19 cellular contexts compared by ENCODE assay signal in genomic region chr9:37127018-37127417, GRCh38. TPM values are rescaled to one million over a fixed set of nuclear protein-coding genes. Genes with fewer than 3 reads are reported as not detected.
DNase-seq lines count a peak whose midpoint lies in the region; ATAC-seq, FAIRE-seq and TF ChIP-seq lines count a peak whose summit lies in the region.
"Had no signal": no experiment of that assay in that cellular context is flagged by ENCODE, and none has a peak within 500 bp of the region (broad histone marks: within the 10 kb centered on the region; RNA-seq: fewer than 3 reads in every experiment).

No MANE protein-coding gene starts in this region.

- H3K9me3 Mint-ChIP-seq in activated CD4-positive, alpha-beta T cell treated with anti-CD3 and anti-CD28 coated beads, Interleukin-2, amount 10 ng/mL, durations not matched to agents 24 days and 14 days: no peaks in the 10 kb centered on the region
- H3K9me3 Mint-ChIP-seq: CD4-positive, alpha-beta memory T cell; IgD-negative memory B cell had no signal

- no peaks in the 10 kb centered on the region for H4K20me1 ChIP-seq in OCI-LY1 (ENCODE audit: insufficient read depth, low read length)
- H4K20me1 ChIP-seq in K562 (replicated peaks; ENCODE audit: control insufficient read depth, insufficient read depth, low read length): peaks cover 6% of the 10 kb centered on the region; the same call in 1 of the 2 replicates

- 91% methylated on average over 3 of the region's 3 CpGs for WGBS in K562 (ENCODE audit: insufficient coverage, low coverage, missing lambda C conversion rate)
- WGBS in esophagus muscularis mucosa: 92% methylated on average over 3 of the region's 3 CpGs

- no peaks in the 10 kb centered on the region for H3K9me3 ChIP-seq in OCI-LY1 (ENCODE audit: low read length)
- no peaks in the 10 kb centered on the region for H3K9me3 ChIP-seq in K562 (replicated peaks; ENCODE audit: control insufficient read depth, insufficient read depth, low read depth, low read length)
- no peaks in the 10 kb centered on the region for H3K9me3 ChIP-seq in esophagus muscularis mucosa

- H2AFZ ChIP-seq in OCI-LY1 (ENCODE audit: low read length) (no peak overlapping the region), K562 (ENCODE audit: low read depth, low read length) (no peak overlapping the region)
- H2AFZ ChIP-seq: GM23248 had no signal

- no peaks in the 10 kb centered on the region for H3K9me1 ChIP-seq in K562 (ENCODE audit: control insufficient read depth, insufficient read depth, low read length)

- TF ChIP-seq EP300 in K562 (IDR thresholded peaks at IDR 0.05; ENCODE audit: low read length): no peak
- TF ChIP-seq EP300 in esophagus muscularis mucosa (IDR thresholded peaks at IDR 0.05): no peak

- DNase-seq in activated CD4-positive, alpha-beta T cell treated with anti-CD3 and anti-CD28 coated beads, Interleukin-2, amount 10 ng/mL, durations not matched to agents 24 days and 14 days: peak; percentile 48
- DNase-seq in activated CD4-positive, alpha-beta T cell treated with anti-CD3 and anti-CD28 coated beads for 4 hours: no peak
- DNase-seq in K562 (ENCODE audit: extremely low read depth in 1 of 4, low spot score in 3 of 4) (no peak), GM13976 (ENCODE audit: low spot score) (no peak), NCI-H1694 (lab: John Stamatoyannopoulos, UW) (no peak), NCI-H146 (lab: John Stamatoyannopoulos, UW) (no peak), esophagus muscularis mucosa (ENCODE audit: extremely low spot score) (no peak)
- DNase-seq: AML-193; CD4-positive, alpha-beta memory T cell; DMS79; GDM1; GM23248 had no signal

- H3K36me3 Mint-ChIP-seq in activated CD4-positive, alpha-beta T cell treated with anti-CD3 and anti-CD28 coated beads, Interleukin-2, amount 10 ng/mL, durations not matched to agents 24 days and 14 days (ENCODE audit: low read depth): peaks cover 25% of the 10 kb centered on the region

- H3K4me3 ChIP-seq in OCI-LY1 (ENCODE audit: low read depth, low read length, poor library complexity, severe bottlenecking) (peak overlapping the region; percentile 31), K562 (no peak overlapping the region), esophagus muscularis mucosa (no peak overlapping the region)
- H3K4me3 ChIP-seq: GM23248 had no signal

- H3K27ac ChIP-seq in OCI-LY1 (ENCODE audit: low read depth, low read length, poor library complexity, severe bottlenecking) (peak overlapping the region; percentile 55), K562 (ENCODE audit: extremely low read depth, low read depth, low read length) (no peak overlapping the region), esophagus muscularis mucosa (replicated peaks in 1 of 4) (no peak overlapping the region)
- H3K27ac ChIP-seq: 22Rv1, C4-2B, GM23248 had no signal

- intact Hi-C loops in activated CD4-positive, alpha-beta T cell treated with anti-CD3 and anti-CD28 coated beads, Interleukin-2, amount 10 ng/mL, durations not matched to agents 24 days and 14 days (cut with micrococcal nuclease): no loop called here
- intact Hi-C loops in K562 (cut with micrococcal nuclease): loop anchor here (5.0 to 10.0 kb wide), 4 partner anchors 70 to 268 kb away; no protein-coding TSS in a partner anchor
- intact Hi-C loops in esophagus muscularis mucosa (cut with DNase I): no loop called here

- H3K4me1 ChIP-seq in OCI-LY1 (ENCODE audit: insufficient read depth, low read length, severe bottlenecking) (peaks cover 71% of the 10 kb centered on the region), K562 (replicated peaks in 1 of 2; ENCODE audit: control insufficient read depth in 2 of 2, insufficient read depth in 2 of 2, low read length in 2 of 2) (peaks cover 4 to 8% of the 10 kb centered on the region in 2 experiments; a peak in 4 of 5 replicates), esophagus muscularis mucosa (peaks cover under 1 to 13% (median 9%) of the 10 kb centered on the region in 4 donors)

- H3K9me2 ChIP-seq in OCI-LY1 (ENCODE audit: low read depth, low read length): no peaks in the 10 kb centered on the region

- no peak for TF ChIP-seq RAD21 in K562 (CRISPR knock-in tag; conservative IDR thresholded peaks at IDR 0.05 in 1 of 2, IDR thresholded peaks at IDR 0.05 in 1 of 2)

- in situ Hi-C loops in K562 (cut with MboI) (no loop called here), GM13976 (cut with MboI; ENCODE audit: low sequenced_read_pairs, unreplicated experiment) (no loop called here)

- no peak for ATAC-seq in K562
- ATAC-seq: HCT116 had no signal

- CTCF ChIA-PET in K562 (lab: Yijun Ruan, JAX; ENCODE audit: low intra/inter-chr PET ratio): no interaction called here

- H3K4me3 Mint-ChIP-seq in activated CD4-positive, alpha-beta T cell treated with anti-CD3 and anti-CD28 coated beads, Interleukin-2, amount 10 ng/mL, durations not matched to agents 24 days and 14 days: no peak overlapping the region
- H3K4me3 Mint-ChIP-seq: CD4-positive, alpha-beta memory T cell; IgD-negative memory B cell had no signal

- no TSS peak for BruUV-seq in K562 (replicated peaks; lab: Mats Ljungman, UMichigan)

- peaks cover 77% of the 10 kb centered on the region for H3K36me3 ChIP-seq in OCI-LY1 (ENCODE audit: insufficient read depth, low read length)
- peaks cover 74% of the 10 kb centered on the region for H3K36me3 ChIP-seq in K562 (ENCODE audit: control insufficient read depth, insufficient read depth, low read length)
- peaks cover 0 to 38% (median 11%) of the 10 kb centered on the region in 4 donors for H3K36me3 ChIP-seq in esophagus muscularis mucosa

- no peak overlapping the region; the same call in 1 of the 2 replicates for H3K9ac ChIP-seq in OCI-LY1 (ENCODE audit: low read length)
- no peak overlapping the region for H3K9ac ChIP-seq in K562 (ENCODE audit: insufficient read depth in 1 of 2, low read depth in 2 of 2, low read length in 2 of 2)
- H3K9ac ChIP-seq: GM23248 had no signal

- H3K4me1 Mint-ChIP-seq in activated CD4-positive, alpha-beta T cell treated with anti-CD3 and anti-CD28 coated beads, Interleukin-2, amount 10 ng/mL, durations not matched to agents 24 days and 14 days: peaks cover 10% of the 10 kb centered on the region

- H3K4me2 ChIP-seq in OCI-LY1 (ENCODE audit: low read length): peak overlapping the region; percentile 89; the same call in 1 of the 2 replicates
- no peak overlapping the region for H3K4me2 ChIP-seq in K562 (ENCODE audit: insufficient read depth, low read length)

- 0 out of 2 replicates have a peak, but pooled peaks cover 5% of the 10 kb centered on the region for H3F3A ChIP-seq in OCI-LY1 (ENCODE audit: insufficient read depth, low read length)

- H3K27me3 Mint-ChIP-seq in activated CD4-positive, alpha-beta T cell treated with anti-CD3 and anti-CD28 coated beads, Interleukin-2, amount 10 ng/mL, durations not matched to agents 24 days and 14 days: no peaks in the 10 kb centered on the region
- H3K27me3 Mint-ChIP-seq: CD4-positive, alpha-beta memory T cell; IgD-negative memory B cell had no signal

- no peak overlapping the region for H3K27ac Mint-ChIP-seq in activated CD4-positive, alpha-beta T cell treated with anti-CD3 and anti-CD28 coated beads, Interleukin-2, amount 10 ng/mL, durations not matched to agents 24 days and 14 days
- H3K27ac Mint-ChIP-seq: CD4-positive, alpha-beta memory T cell; IgD-negative memory B cell had no signal

- TF ChIP-seq POLR2A in K562 (conservative IDR thresholded peaks at IDR 0.05) (no peak), esophagus muscularis mucosa (IDR thresholded peaks at IDR 0.05; ENCODE audit: low read depth) (no peak)

- FAIRE-seq in K562 (lab: Jason Lieb, UNC): no peak
- FAIRE-seq: GM18507, H54 had no signal

- POLR2A ChIA-PET in K562 (lab: Yijun Ruan, JAX): interaction anchor here (2.0 to 2.3 kb wide), 2 partner anchors 11 to 16 kb away, joined by 5 to 8 read pairs; no protein-coding TSS in a partner anchor

- H3K27me3 ChIP-seq in OCI-LY1 (ENCODE audit: insufficient read depth, low read length) (no peaks in the 10 kb centered on the region), K562 (ENCODE audit: control insufficient read depth in 2 of 2, insufficient read depth in 2 of 2, low read length in 2 of 2) (no peaks in the 10 kb centered on the region), esophagus muscularis mucosa (no peaks in the 10 kb centered on the region)

- no peak for TF ChIP-seq CTCF in OCI-LY1 (IDR thresholded peaks at IDR 0.05; ENCODE audit: low read length)
- no peak for TF ChIP-seq CTCF in K562 (IDR thresholded peaks at IDR 0.05 in 2 of 3, conservative IDR thresholded peaks at IDR 0.05 in 1 of 3; ENCODE audit: insufficient read depth in 2 of 3, low read depth in 1 of 3, low read length in 3 of 3)
- TF ChIP-seq CTCF in GM13976 (IDR thresholded peaks at IDR 0.05; ENCODE audit: borderline replicate concordance, control extremely low read depth, extremely low read depth, insufficient read depth, missing control alignments): no peak
- no peak for TF ChIP-seq CTCF in esophagus muscularis mucosa (IDR thresholded peaks at IDR 0.05)

- H3K79me2 ChIP-seq in OCI-LY1 (ENCODE audit: insufficient read depth, low read length) (peaks cover 90% of the 10 kb centered on the region), K562 (ENCODE audit: control insufficient read depth, insufficient read depth, low read length) (peaks cover 88% of the 10 kb centered on the region)

RNA-seq across cellular contexts. Expression of gene ZCCHC7, which starts 6.6 kb away (rescaled TPM):
- total RNA-seq in activated CD4-positive, alpha-beta T cell treated with anti-CD3 and anti-CD28 coated beads, Interleukin-2, amount 10 ng/mL, durations not matched to agents 24 days and 14 days: 24.2 and 25.3 TPM in 2 replicates
- 44.6 and 234 TPM in 2 replicates for total RNA-seq in K562 (2011; cell fraction: chromatin; rRNA removed; ENCODE audit: low replicate concordance)
- total RNA-seq in K562 (2011; cell fraction: nucleolus; rRNA removed): 17.3 and 22.4 TPM in 2 replicates
- 50.5 and 58.9 TPM in 2 replicates for total RNA-seq in K562 (2011; cell fraction: nucleoplasm; rRNA removed)
- total RNA-seq in K562 (2014; rRNA removed) (38.4 and 41.9 TPM in 2 replicates), K562 (2014; rRNA removed; fragmentation: Illumina TruSeq; extraction: Trizol) (62.7 and 71.3 TPM in 2 replicates), K562 (2015; rRNA removed; fragmentation: Illumina TruSeq; extraction: Trizol) (41.8 and 45.7 TPM in 2 replicates), K562 (2021) (48.0 and 48.8 TPM in 2 replicates), esophagus muscularis mucosa (10 to 100 TPM; 12.1 to 19.1 (median 15.6) TPM)
- polyA plus RNA-seq in K562 (2011; rRNA removed) (56.9 and 90.6 TPM in 2 replicates), K562 (2014; fragmentation: Illumina TruSeq; extraction: Trizol) (52.6 and 68.9 TPM in 2 replicates), K562 (2014; fragmentation: Nextera tagmentation; extraction: Ambion mirVana) (10 to 100 TPM; 46.7 to 63.9 TPM), K562 (2014; rRNA removed) (34.1 and 36.1 TPM in 2 replicates)
- polyA plus RNA-seq in K562 (2011; cell fraction: cytosol; rRNA removed): 35.0 and 54.6 TPM in 2 replicates
- 41.3 and 55.1 TPM in 2 replicates for polyA plus RNA-seq in K562 (2011; cell fraction: nucleus; rRNA removed)
- polyA plus RNA-seq in K562 (2012): 35.9 and 44.3 TPM in 2 replicates
- 78.5 and 120 TPM in 2 replicates for polyA minus RNA-seq in K562 (2011; rRNA and poly(A)+ RNA removed)
- polyA minus RNA-seq in K562 (2011; cell fraction: cytosol; rRNA and poly(A)+ RNA removed): 35.8 and 43.2 TPM in 2 replicates
- polyA minus RNA-seq in K562 (2011; cell fraction: nucleus; rRNA and poly(A)+ RNA removed): 40.1 and 81.5 TPM in 2 replicates
